In the genomic region with DNA sequence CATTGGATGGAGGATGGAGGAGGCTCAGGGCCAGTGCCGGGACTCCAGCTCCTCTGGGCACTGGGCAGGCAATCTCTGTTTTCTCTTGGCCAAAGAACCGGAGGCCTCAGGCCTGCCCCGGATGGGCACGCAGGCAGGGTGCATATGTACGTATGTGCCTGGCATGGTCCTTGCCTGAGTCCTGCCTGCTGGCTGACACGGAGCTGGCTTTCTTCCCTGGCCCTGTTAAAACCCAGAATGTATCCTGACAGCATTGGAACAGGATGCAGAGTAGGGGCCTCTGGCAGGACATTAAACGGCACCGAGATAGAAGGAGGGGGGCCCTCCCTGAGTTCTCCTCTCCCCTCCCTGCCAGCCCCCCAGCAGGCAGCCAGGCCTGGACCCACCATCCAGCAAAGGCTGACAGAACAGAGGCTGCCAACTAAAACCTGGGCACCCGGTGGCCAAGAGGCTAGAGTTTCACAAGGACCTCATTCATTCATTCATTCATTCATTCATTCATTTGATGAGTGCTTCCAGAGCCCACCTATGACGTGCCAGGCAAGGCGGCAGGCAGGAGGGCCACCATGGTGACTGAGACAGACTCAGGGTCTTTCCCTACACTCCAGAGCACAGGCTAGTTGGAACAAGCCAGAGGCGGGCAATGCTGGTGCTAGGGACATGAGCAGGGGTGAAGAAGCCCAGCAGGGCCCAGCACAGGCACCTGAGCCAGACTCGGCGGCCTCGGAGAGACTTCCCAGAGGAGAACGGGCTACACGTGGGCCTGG, we compare ENCODE assay signal across 29 cellular contexts. TPM values are rescaled to one million over a fixed set of nuclear protein-coding genes. Genes with fewer than 3 reads are reported as not detected.
"Had no signal": no experiment of that assay in that cellular context is flagged by ENCODE, and none has a peak within 500 bp of the region (broad histone marks: within the 10 kb centered on the region; RNA-seq: fewer than 3 reads in every experiment).

No MANE protein-coding gene starts in this region.

- H3K27ac ChIP-seq: body of pancreas, hepatocyte, left lung, parathyroid adenoma, stomach, testis, vagina had no signal

- H3K9ac ChIP-seq: parathyroid adenoma had no signal

- H3K9me3 ChIP-seq: body of pancreas, left lung, stomach, testis, vagina had no signal

- H3K4me1 ChIP-seq: parathyroid adenoma, testis had no signal

- H3K36me3 Mint-ChIP-seq: activated CD8-positive, alpha-beta memory T cell treated with anti-CD3 and anti-CD28 coated beads, Interleukin-2, amount 10 ng/mL, durations not matched to agents 7 days and 5 days; immature natural killer cell; mesothelial cell of epicardium; naive thymus-derived CD8-positive, alpha-beta T cell; stimulated activated memory B cell treated with anti-CD40 and anti-IgM and Interleukin-4, amounts not matched to agents 10 μg/mL and 1 μg/mL and 100 μg/mL, for 72 hours had no signal

- H3K4me2 ChIP-seq: hepatocyte, smooth muscle cell had no signal

- H3K36me3 ChIP-seq: left lung, stomach, vagina had no signal

- H3K4me3 ChIP-seq: body of pancreas, hepatocyte, left lung, smooth muscle cell, stomach, testis, vagina had no signal

- H2AFZ ChIP-seq: hepatocyte, parathyroid adenoma had no signal

- ATAC-seq: activated CD8-positive, alpha-beta memory T cell treated with anti-CD3 and anti-CD28 coated beads, Interleukin-2, amount 10 ng/mL, durations not matched to agents 7 days and 5 days; activated CD8-positive, alpha-beta T cell treated with anti-CD3 and anti-CD28 coated beads for 36 hours; activated naive CD8-positive, alpha-beta T cell treated with anti-CD3 and anti-CD28 coated beads, Interleukin-2, amount 50 U/mL, for 24 hours; body of pancreas; left lung; naive thymus-derived CD8-positive, alpha-beta T cell; sciatic nerve; stimulated activated memory B cell treated with anti-CD40 and anti-IgM and Interleukin-4, amounts not matched to agents 10 μg/mL and 1 μg/mL and 100 μg/mL, for 72 hours had no signal

- H3K27ac Mint-ChIP-seq: activated CD4-positive, alpha-beta T cell treated with anti-CD3 and anti-CD28 coated beads, Interleukin-2, amount 10 ng/mL, durations not matched to agents 7 days and 5 days; activated CD8-positive, alpha-beta memory T cell treated with anti-CD3 and anti-CD28 coated beads, Interleukin-2, amount 10 ng/mL, durations not matched to agents 7 days and 5 days; activated CD8-positive, alpha-beta T cell treated with anti-CD3 and anti-CD28 coated beads for 36 hours; activated naive CD8-positive, alpha-beta T cell treated with anti-CD3 and anti-CD28 coated beads, Interleukin-2, amount 50 U/mL, for 24 hours; immature natural killer cell; mesothelial cell of epicardium; stimulated activated memory B cell treated with anti-CD40 and anti-IgM and Interleukin-4, amounts not matched to agents 10 μg/mL and 1 μg/mL and 100 μg/mL, for 72 hours had no signal

- H3K27me3 ChIP-seq: body of pancreas, testis, vagina had no signal

- H3K9me3 Mint-ChIP-seq: activated CD4-positive, alpha-beta T cell treated with anti-CD3 and anti-CD28 coated beads, Interleukin-2, amount 10 ng/mL, durations not matched to agents 7 days and 5 days; activated CD8-positive, alpha-beta T cell treated with anti-CD3 and anti-CD28 coated beads for 36 hours; activated naive CD8-positive, alpha-beta T cell treated with anti-CD3 and anti-CD28 coated beads, Interleukin-2, amount 50 U/mL, for 24 hours; immature natural killer cell; mesothelial cell of epicardium; naive thymus-derived CD8-positive, alpha-beta T cell; stimulated activated memory B cell treated with anti-CD40 and anti-IgM and Interleukin-4, amounts not matched to agents 10 μg/mL and 1 μg/mL and 100 μg/mL, for 72 hours had no signal

- H3K4me3 Mint-ChIP-seq: activated CD4-positive, alpha-beta T cell treated with anti-CD3 and anti-CD28 coated beads, Interleukin-2, amount 10 ng/mL, durations not matched to agents 7 days and 5 days; activated CD8-positive, alpha-beta memory T cell treated with anti-CD3 and anti-CD28 coated beads, Interleukin-2, amount 10 ng/mL, durations not matched to agents 7 days and 5 days; activated CD8-positive, alpha-beta T cell treated with anti-CD3 and anti-CD28 coated beads for 36 hours; activated naive CD8-positive, alpha-beta T cell treated with anti-CD3 and anti-CD28 coated beads, Interleukin-2, amount 50 U/mL, for 24 hours; immature natural killer cell; mesothelial cell of epicardium; stimulated activated memory B cell treated with anti-CD40 and anti-IgM and Interleukin-4, amounts not matched to agents 10 μg/mL and 1 μg/mL and 100 μg/mL, for 72 hours had no signal

- DNase-seq: activated CD4-positive, alpha-beta T cell treated with anti-CD3 and anti-CD28 coated beads, Interleukin-2, amount 10 ng/mL, durations not matched to agents 7 days and 5 days; activated CD4-positive, CD25-positive, alpha-beta regulatory T cell treated with anti-CD3 and anti-CD28 coated beads, Interleukin-2, amount 50 U/mL, for 72 hours; activated CD8-positive, alpha-beta memory T cell treated with anti-CD3 and anti-CD28 coated beads, Interleukin-2, amount 10 ng/mL, durations not matched to agents 7 days and 5 days; activated CD8-positive, alpha-beta T cell treated with anti-CD3 and anti-CD28 coated beads for 36 hours; activated effector memory CD4-positive, alpha-beta T cell treated with anti-CD3 and anti-CD28 coated beads, Interleukin-2, amount 50 U/mL, for 16 hours; activated naive CD4-positive, alpha-beta T cell treated with anti-CD3 and anti-CD28 coated beads, Interleukin-2, amount 50 U/mL, for 16 hours; activated naive CD8-positive, alpha-beta T cell treated with anti-CD3 and anti-CD28 coated beads, Interleukin-2, amount 50 U/mL, for 24 hours; activated T-cell treated with anti-CD3 and anti-CD28 coated beads for 4 hours; body of pancreas; foreskin fibroblast; immature natural killer cell; left lung; mammary epithelial cell; naive thymus-derived CD8-positive, alpha-beta T cell; stimulated activated CD4-positive, alpha-beta T cell treated with anti-CD3 and anti-CD28 coated beads, Interleukin-15, amount 100 ng/mL, for 24 hours; stomach; testis; trophoblast cell had no signal

RNA-seq across cellular contexts. Expression of gene FLRT1, which starts 28.8 kb away (rescaled TPM):
- total RNA-seq: activated CD4-positive, alpha-beta T cell treated with anti-CD3 and anti-CD28 coated beads, Interleukin-2, amount 10 ng/mL, durations not matched to agents 7 days and 5 days; activated CD8-positive, alpha-beta memory T cell treated with anti-CD3 and anti-CD28 coated beads, Interleukin-2, amount 10 ng/mL, durations not matched to agents 7 days and 5 days; activated CD8-positive, alpha-beta T cell treated with anti-CD3 and anti-CD28 coated beads for 36 hours; dermis microvascular lymphatic vessel endothelial cell; epithelial cell of proximal tubule; glomerular endothelial cell; naive thymus-derived CD8-positive, alpha-beta T cell; T-helper 2 cell treated with Interferon-gamma antibody and Interleukin-4, amounts not matched to agents 100 ng/mL and 5 ng/mL, for 36 hours had no signal
- polyA plus RNA-seq: immature natural killer cell; naive thymus-derived CD8-positive, alpha-beta T cell had no signal
